7 cellular contexts compared by ENCODE assay signal in the genomic region with DNA sequence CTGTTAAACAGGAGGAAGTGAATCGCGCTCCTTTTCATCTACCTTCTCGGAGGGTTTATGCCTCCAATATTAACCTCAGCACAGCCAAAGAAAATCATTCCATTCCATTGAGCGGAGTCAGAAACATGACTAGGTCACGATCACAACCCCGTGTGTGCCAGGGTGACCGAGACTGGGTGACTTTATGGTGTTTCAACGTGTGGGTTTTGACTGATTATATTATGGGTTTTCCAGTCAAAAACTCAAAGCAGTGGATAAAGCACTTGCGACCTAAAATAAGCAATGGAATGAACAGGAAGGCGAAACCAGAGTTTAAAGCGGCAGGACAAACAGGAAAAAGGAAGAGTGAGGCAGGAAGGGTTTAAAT. TPM values are rescaled to one million over a fixed set of nuclear protein-coding genes. Genes with fewer than 3 reads are reported as not detected.
DNase-seq lines count a peak whose midpoint lies in the region; ATAC-seq and TF ChIP-seq lines count a peak whose summit lies in the region.
"Had no signal": no experiment of that assay in that cellular context is flagged by ENCODE, and none has a peak within 500 bp of the region (broad histone marks: within the 10 kb centered on the region; RNA-seq: fewer than 3 reads in every experiment).

No MANE protein-coding gene starts in this region.

- peak overlapping the region; percentile 49 to 68 (median 66) for H3K4me3 ChIP-seq in fibroblast of lung (replicated peaks in 1 of 4; ENCODE audit: control extremely low read depth in 1 of 4, insufficient read depth in 1 of 4, low read depth in 3 of 4, low read length in 4 of 4)
- peak overlapping the region; percentile 79 for H3K4me3 ChIP-seq in thymus (ENCODE audit: low read length)

- H3K36me3 ChIP-seq in fibroblast of lung (ENCODE audit: control insufficient read depth, insufficient read depth, low read length) (no peaks in the 10 kb centered on the region), thymus (ENCODE audit: control insufficient read depth, insufficient read depth) (no peaks in the 10 kb centered on the region)

- peak overlapping the region; percentile 66 for H2AFZ ChIP-seq in fibroblast of lung (ENCODE audit: low read length)

- peak overlapping the region; percentile 86 for H3K4me3 Mint-ChIP-seq in activated T-cell treated with anti-CD3 and anti-CD28 coated beads, Interleukin-2, amount 50 U/mL, for 24 hours

- H3K9me3 ChIP-seq in fibroblast of lung (ENCODE audit: control insufficient read depth, insufficient read depth, low read depth, low read length) (peaks cover 6% of the 10 kb centered on the region), thymus (ENCODE audit: control insufficient read depth) (peaks cover 15% of the 10 kb centered on the region)

- peak overlapping the region; percentile 72 for H3K4me2 ChIP-seq in fibroblast of lung (ENCODE audit: extremely low read depth, insufficient read depth, low read length)

- WGBS in thymus: 52% methylated on average over 11 of the region's 11 CpGs

- peak overlapping the region; percentile 90 for H3K27ac Mint-ChIP-seq in activated T-cell treated with anti-CD3 and anti-CD28 coated beads, Interleukin-2, amount 50 U/mL, for 24 hours

- peaks cover 8% of the 10 kb centered on the region for H3K9me3 Mint-ChIP-seq in activated T-cell treated with anti-CD3 and anti-CD28 coated beads, Interleukin-2, amount 50 U/mL, for 24 hours

- TF ChIP-seq CTCF in fibroblast of lung (conservative IDR thresholded peaks at IDR 0.05 in 1 of 2, IDR thresholded peaks at IDR 0.05 in 1 of 2; ENCODE audit: low read depth in 1 of 2, low read length in 2 of 2): no peak

- peaks cover 37% of the 10 kb centered on the region for H3K27me3 Mint-ChIP-seq in activated T-cell treated with anti-CD3 and anti-CD28 coated beads, Interleukin-2, amount 50 U/mL, for 24 hours

- peak overlapping the region; percentile 48 for H3K9ac ChIP-seq in fibroblast of lung (ENCODE audit: insufficient read depth, low read length)

- peaks cover 12% of the 10 kb centered on the region for H3K27me3 ChIP-seq in fibroblast of lung (ENCODE audit: control insufficient read depth, insufficient read depth, low read length)
- peaks cover 32% of the 10 kb centered on the region for H3K27me3 ChIP-seq in thymus (ENCODE audit: control insufficient read depth, insufficient read depth)

- DNase-seq in activated T-cell treated with anti-CD3 and anti-CD28 coated beads, Interleukin-2, amount 50 U/mL, for 24 hours: no peak
- no peak for DNase-seq in activated T-cell treated with anti-CD3 and anti-CD28 coated beads, Interleukin-2, amount 50 U/mL, for 1 hour
- DNase-seq in fibroblast of lung (ENCODE audit: low read depth in 2 of 2) (peak; percentile 17 to 45), NCI-H748 treated with DMSO at 0.1 percent for 48 hours (lab: John Stamatoyannopoulos, UW) (no peak)
- DNase-seq: DND-41 had no signal

- no peak for ATAC-seq in HG03280 (IDR thresholded peaks at IDR 0.05; ENCODE audit: unreplicated experiment)

- H3K4me1 ChIP-seq in fibroblast of lung (ENCODE audit: control insufficient read depth, extremely low read depth, insufficient read depth, low read length): peaks cover 3% of the 10 kb centered on the region
- peaks cover 13% of the 10 kb centered on the region for H3K4me1 ChIP-seq in thymus (ENCODE audit: control insufficient read depth, insufficient read depth, low read length)

- peaks cover 8% of the 10 kb centered on the region for H3K36me3 Mint-ChIP-seq in activated T-cell treated with anti-CD3 and anti-CD28 coated beads, Interleukin-2, amount 50 U/mL, for 24 hours (ENCODE audit: low read depth)

- no peaks in the 10 kb centered on the region for H4K20me1 ChIP-seq in fibroblast of lung (ENCODE audit: control insufficient read depth, extremely low read depth, insufficient read depth, low read length)

- H3K27ac ChIP-seq in fibroblast of lung (ENCODE audit: insufficient read depth, low read length) (peak overlapping the region; percentile 73), thymus (ENCODE audit: low read depth) (no peak overlapping the region)

- H3K79me2 ChIP-seq in fibroblast of lung (ENCODE audit: control insufficient read depth, insufficient read depth, low read length): no peaks in the 10 kb centered on the region

- peaks cover 39% of the 10 kb centered on the region for H3K4me1 Mint-ChIP-seq in activated T-cell treated with anti-CD3 and anti-CD28 coated beads, Interleukin-2, amount 50 U/mL, for 24 hours (ENCODE audit: low read depth)

RNA-seq across cellular contexts. Expression of a gene that starts 1.4 kb away (rescaled TPM):
- total RNA-seq in fibroblast of lung: 9.9 and 12.8 TPM in 2 replicates
- 16.5 and 50.0 TPM in 2 replicates for polyA plus RNA-seq in fibroblast of lung
- 20.5 and 67.2 TPM in 2 replicates for polyA plus RNA-seq in fibroblast of lung (2012)
- 19.8 and 72.3 TPM in 2 replicates for polyA minus RNA-seq in fibroblast of lung (ENCODE audit: low replicate concordance)
- polyA plus RNA-seq in thymus: 7.7 TPM

RNA-seq across cellular contexts. Expression of a gene that starts 10.6 kb away (rescaled TPM):
- 1.0 and 1.3 TPM in 2 replicates for total RNA-seq in fibroblast of lung
- polyA plus RNA-seq in fibroblast of lung: 0.37 and 0.87 TPM in 2 replicates
- polyA plus RNA-seq in fibroblast of lung (2012): 0.45 and 0.52 TPM in 2 replicates
- not detected in 2 replicates for polyA minus RNA-seq in fibroblast of lung (ENCODE audit: low replicate concordance)
- 0.80 TPM for polyA plus RNA-seq in thymus

RNA-seq across cellular contexts. Expression of a gene that starts 34.6 kb away (rescaled TPM):
- 40.5 and 45.7 TPM in 2 replicates for total RNA-seq in fibroblast of lung
- polyA plus RNA-seq in fibroblast of lung (24.4 and 39.1 TPM in 2 replicates), thymus (42.0 TPM)
- polyA plus RNA-seq in fibroblast of lung (2012): 16.7 and 24.6 TPM in 2 replicates
- 0.67 and 2.4 TPM in 2 replicates for polyA minus RNA-seq in fibroblast of lung (ENCODE audit: low replicate concordance)

RNA-seq across cellular contexts. Expression of a gene that starts 35.5 kb away (rescaled TPM):
- total RNA-seq in fibroblast of lung: 5.4 and 9.2 TPM in 2 replicates
- polyA plus RNA-seq in fibroblast of lung (4.9 and 7.2 TPM in 2 replicates), thymus (15.0 TPM)
- 3.4 and 3.8 TPM in 2 replicates for polyA plus RNA-seq in fibroblast of lung (2012)
- 10.3 and 13.2 TPM in 2 replicates for polyA minus RNA-seq in fibroblast of lung (ENCODE audit: low replicate concordance)

Comparison
In these comparisons a context has a peak if more than half of its experiments do, and no peak if none do; other contexts are left out.
1. DNase-seq: peak in fibroblast of lung (2 of 2); none in activated T-cell treated with anti-CD3 and anti-CD28 coated beads, Interleukin-2, amount 50 U/mL, for 24 hours (single experiment), activated T-cell treated with anti-CD3 and anti-CD28 coated beads, Interleukin-2, amount 50 U/mL, for 1 hour (single experiment) and NCI-H748 treated with DMSO at 0.1 percent for 48 hours (single experiment).